1 cellular context compared by ENCODE assay signal in genomic region chrX:112849010-112849409, GRCh38.
TF ChIP-seq lines count a peak whose summit lies in the region.

No MANE protein-coding gene starts in this region.

TF ChIP-seq in SK-N-SH, 30 proteins besides CTCF, POLR2A, EP300 and RAD21 (continued from another document):
- TF ChIP-seq MAX (IDR thresholded peaks at IDR 0.05; ENCODE audit: low read depth) (no peak), NRF1 (IDR thresholded peaks at IDR 0.05; ENCODE audit: low read depth, low read length) (no peak), POLR2AphosphoS5 (IDR thresholded peaks at IDR 0.05; ENCODE audit: low read depth, low read length) (no peak), GABPA (IDR thresholded peaks at IDR 0.05; ENCODE audit: low read depth) (no peak)
